In genomic region chr6:137811912-137812553, GRCh38 we compare ENCODE assay signal across 10 cellular contexts. TPM values are rescaled to one million over a fixed set of nuclear protein-coding genes. Genes with fewer than 3 reads are reported as not detected.
DNase-seq lines count a peak whose midpoint lies in the region; ATAC-seq and TF ChIP-seq lines count a peak whose summit lies in the region.
"Had no signal": no experiment of that assay in that cellular context is flagged by ENCODE, and none has a peak within 500 bp of the region (broad histone marks: within the 10 kb centered on the region; RNA-seq: fewer than 3 reads in every experiment).

No MANE protein-coding gene starts in this region.

- POLR2A ChIA-PET in Panc1 (lab: Charles Lee), result interaction anchor here (0.5 kb wide), 1 partner anchor 335 kb away, joined by 3 read pairs; no protein-coding TSS in a partner anchor

- no peak for DNase-seq in activated T-cell treated with anti-CD3 and anti-CD28 coated beads, Interleukin-2, amount 50 U/mL, for 24 hours
- DNase-seq in activated T-cell treated with anti-CD3 and anti-CD28 coated beads, Interleukin-2, amount 50 U/mL, for 1 hour, result no peak
- DNase-seq in Panc1 (ENCODE audit: low read depth, low spot score) (no peak), esophagus squamous epithelium (lab: John Stamatoyannopoulos, UW) (no peak), suprapubic skin (ENCODE audit: low spot score in 2 of 2) (no peak), hypothalamus (lab: John Stamatoyannopoulos, UW) (no peak), cortex of kidney (lab: John Stamatoyannopoulos, UW) (no peak), DMS79 treated with DMSO at 0.1 percent for 48 hours (lab: John Stamatoyannopoulos, UW) (no peak)
- DNase-seq: hippocampal formation, NCI-H1092 treated with DMSO at 0.1 percent for 48 hours had no signal

- CTCF ChIA-PET in Panc1 (lab: Charles Lee), result no interaction called here

- peak overlapping the region; percentile 96 for H3K27ac Mint-ChIP-seq in activated T-cell treated with anti-CD3 and anti-CD28 coated beads, Interleukin-2, amount 50 U/mL, for 24 hours

- H3K36me3 Mint-ChIP-seq in activated T-cell treated with anti-CD3 and anti-CD28 coated beads, Interleukin-2, amount 50 U/mL, for 24 hours (ENCODE audit: low read depth), result no peaks in the 10 kb centered on the region

- peak overlapping the region; percentile 63 for H3K4me3 Mint-ChIP-seq in activated T-cell treated with anti-CD3 and anti-CD28 coated beads, Interleukin-2, amount 50 U/mL, for 24 hours

- no peak for TF ChIP-seq EP300 in suprapubic skin (IDR thresholded peaks at IDR 0.05)

- intact Hi-C loops in Panc1 (cut with micrococcal nuclease; ENCODE audit: unreplicated experiment) (no loop called here), esophagus squamous epithelium (cut with DNase I) (no loop called here)

- H3K9me3 Mint-ChIP-seq in activated T-cell treated with anti-CD3 and anti-CD28 coated beads, Interleukin-2, amount 50 U/mL, for 24 hours, result no peaks in the 10 kb centered on the region

- H3K4me3 ChIP-seq in Panc1 (ENCODE audit: low read depth in 2 of 2, low read length in 2 of 2) (peak overlapping the region in 1 of 2 experiments; percentile 31; a peak in 2 of 4 replicates), esophagus squamous epithelium (no peak overlapping the region), suprapubic skin (no peak overlapping the region)

- no TSS peak for BruUV-seq in Panc1 (replicated peaks; lab: Mats Ljungman, UMichigan)

- 62 to 75% methylated on average over 6 of the region's 6 CpGs for WGBS in esophagus squamous epithelium, 2 donors
- WGBS in suprapubic skin, result 81% methylated on average over 6 of the region's 6 CpGs

- TF ChIP-seq CTCF in Panc1 (IDR thresholded peaks at IDR 0.05), result no peak
- no peak for TF ChIP-seq CTCF in esophagus squamous epithelium (IDR thresholded peaks at IDR 0.05)
- TF ChIP-seq CTCF in suprapubic skin (IDR thresholded peaks at IDR 0.05), result no peak

- no peaks in the 10 kb centered on the region for H3K27me3 ChIP-seq in Panc1 (ENCODE audit: control insufficient read depth, insufficient read depth, low read length)
- H3K27me3 ChIP-seq in esophagus squamous epithelium, result no peaks in the 10 kb centered on the region
- no peaks in the 10 kb centered on the region for H3K27me3 ChIP-seq in suprapubic skin

- in situ Hi-C loops in Panc1 (cut with HindIII; ENCODE audit: low pct_unique_long_range_greater_than_20kb, low sequenced_read_pairs), result no loop called here

- no peak for TF ChIP-seq POLR2A in esophagus squamous epithelium (IDR thresholded peaks at IDR 0.05)
- no peak for TF ChIP-seq POLR2A in suprapubic skin (IDR thresholded peaks at IDR 0.05)

- no peaks in the 10 kb centered on the region for H3K36me3 ChIP-seq in Panc1 (ENCODE audit: control insufficient read depth, insufficient read depth, low read length)
- no peaks in the 10 kb centered on the region for H3K36me3 ChIP-seq in esophagus squamous epithelium
- H3K36me3 ChIP-seq in suprapubic skin, result no peaks in the 10 kb centered on the region

- no peaks in the 10 kb centered on the region for H3K27me3 Mint-ChIP-seq in activated T-cell treated with anti-CD3 and anti-CD28 coated beads, Interleukin-2, amount 50 U/mL, for 24 hours

- peaks cover 82% of the 10 kb centered on the region for H3K4me1 Mint-ChIP-seq in activated T-cell treated with anti-CD3 and anti-CD28 coated beads, Interleukin-2, amount 50 U/mL, for 24 hours (ENCODE audit: low read depth)

- H3K4me1 ChIP-seq in Panc1 (ENCODE audit: control insufficient read depth, insufficient read depth, low read length) (no peaks in the 10 kb centered on the region; the same call in none of the 2 replicates), esophagus squamous epithelium (peaks cover 4 to 42% (median 16%) of the 10 kb centered on the region in 3 donors), suprapubic skin (peaks cover 32% of the 10 kb centered on the region)

- ATAC-seq in Panc1, result no peak

- no peaks in the 10 kb centered on the region for H3K9me3 ChIP-seq in Panc1 (ENCODE audit: control insufficient read depth, insufficient read depth, low read depth, low read length)
- no peaks in the 10 kb centered on the region for H3K9me3 ChIP-seq in esophagus squamous epithelium
- H3K9me3 ChIP-seq in suprapubic skin, result no peaks in the 10 kb centered on the region

- H3K27ac ChIP-seq in Panc1 (ENCODE audit: low read length) (peak overlapping the region; percentile 6; the same call in 1 of the 2 replicates), esophagus squamous epithelium (peak overlapping the region; percentile 18 to 68 (median 54)), suprapubic skin (peak overlapping the region; percentile 69)

RNA-seq across cellular contexts. Expression of gene TNFAIP3, which starts 55.0 kb away (rescaled TPM):
- total RNA-seq in Panc1 (2021; ENCODE audit: unreplicated experiment) (15.0 TPM), esophagus squamous epithelium (10 to 100 TPM in 1 of 4 donors, 1 to 10 TPM in 3; 4.2 to 21.7 (median 7.7) TPM), suprapubic skin (100 to 1,000 TPM in 3 of 4 donors, 10 to 100 TPM in 1; 64.1 to 146 (median 111) TPM)
- 6.2 TPM for polyA plus RNA-seq in Panc1 (2012; ENCODE audit: insufficient read length)

Comparison
In these comparisons a context has a peak if more than half of its experiments do, and no peak if none do; other contexts are left out.
1. H3K27ac ChIP-seq: peak in every context shown above with its lines; median percentile 69 in suprapubic skin; 54 in esophagus squamous epithelium; 6 in Panc1.